19 cellular contexts compared by ENCODE assay signal in genomic region chr4:43682551-43682950, GRCh38.
DNase-seq lines count a peak whose midpoint lies in the region; ATAC-seq, FAIRE-seq and TF ChIP-seq lines count a peak whose summit lies in the region.
"Had no signal": no experiment of that assay in that cellular context is flagged by ENCODE, and none has a peak within 500 bp of the region (broad histone marks: within the 10 kb centered on the region; RNA-seq: fewer than 3 reads in every experiment).

No MANE protein-coding gene starts in this region.

- H3K27me3 Mint-ChIP-seq in MCF 10A (ENCODE audit: insufficient read depth, unreplicated experiment): no peaks in the 10 kb centered on the region
- H3K27me3 Mint-ChIP-seq: CD4-positive, alpha-beta memory T cell had no signal

- no peak for ATAC-seq in HG02763 (IDR thresholded peaks at IDR 0.05; ENCODE audit: unreplicated experiment)
- ATAC-seq in GM18861 (IDR thresholded peaks at IDR 0.05; ENCODE audit: unreplicated experiment): no peak
- ATAC-seq: A549, HepG2 had no signal

- no peaks in the 10 kb centered on the region for H3K9me3 ChIP-seq in breast epithelium
- H3K9me3 ChIP-seq: A549, BE2C had no signal

- peak; percentile 0 for DNase-seq in MCF 10A (ENCODE audit: unreplicated experiment)
- DNase-seq in breast epithelium (ENCODE audit: low spot score in 2 of 2): no peak
- peak; percentile 4 for DNase-seq in M059J (ENCODE audit: low read depth)
- peak; percentile 10 for DNase-seq in bronchial epithelial cell (ENCODE audit: low read depth)
- peak; percentile 42 for DNase-seq in putamen (ENCODE audit: low spot score)
- no peak for DNase-seq in NCI-H187 (lab: John Stamatoyannopoulos, UW)
- DNase-seq: BE2C; CD4-positive, alpha-beta memory T cell; DMS153; GOT3; H9 had no signal

- CTCF ChIA-PET in MCF 10A (lab: Yijun Ruan, JAX): no interaction called here

- H3K27ac ChIP-seq in breast epithelium: no peak overlapping the region
- H3K27ac ChIP-seq: A549, C4-2B had no signal

- POLR2A ChIA-PET in MCF 10A (lab: Yijun Ruan, JAX): no interaction called here

- no peak for TF ChIP-seq POLR2A in breast epithelium (IDR thresholded peaks at IDR 0.05)

- H3K27me3 ChIP-seq in breast epithelium (no peaks in the 10 kb centered on the region), bronchial epithelial cell (ENCODE audit: control insufficient read depth, insufficient read depth, low read length) (no peaks in the 10 kb centered on the region)
- H3K27me3 ChIP-seq: BE2C had no signal

- no peak overlapping the region for H3K27ac Mint-ChIP-seq in MCF 10A (ENCODE audit: low read depth, unreplicated experiment)
- H3K27ac Mint-ChIP-seq: CD4-positive, alpha-beta memory T cell; H9 had no signal

- no peaks in the 10 kb centered on the region for H3K36me3 Mint-ChIP-seq in MCF 10A (ENCODE audit: insufficient read depth, unreplicated experiment)
- H3K36me3 Mint-ChIP-seq: CD4-positive, alpha-beta memory T cell had no signal

- H3K4me3 Mint-ChIP-seq in MCF 10A (ENCODE audit: unreplicated experiment): no peak overlapping the region
- H3K4me3 Mint-ChIP-seq: CD4-positive, alpha-beta memory T cell; H9 had no signal

- H3K4me1 ChIP-seq in breast epithelium: no peaks in the 10 kb centered on the region
- H3K4me1 ChIP-seq: A549, BE2C had no signal

- TF ChIP-seq CTCF in MCF 10A (IDR thresholded peaks at IDR 0.05; ENCODE audit: unreplicated experiment): no peak
- no peak for TF ChIP-seq CTCF in breast epithelium (IDR thresholded peaks at IDR 0.05)
- no peak for TF ChIP-seq CTCF in bronchial epithelial cell (IDR thresholded peaks at IDR 0.05; ENCODE audit: insufficient read depth, low read length, severe bottlenecking)

- no TSS peak for BruUV-seq in MCF 10A (replicated peaks; lab: Mats Ljungman, UMichigan)

- intact Hi-C loops in MCF 10A (cut with micrococcal nuclease) (no loop called here), breast epithelium (cut with DNase I; ENCODE audit: low total_unique reads) (no loop called here)

- H3K4me3 ChIP-seq in breast epithelium: no peak overlapping the region
- no peak overlapping the region for H3K4me3 ChIP-seq in bronchial epithelial cell (ENCODE audit: low read depth, low read length)
- H3K4me3 ChIP-seq: A549 had no signal

- H3K36me3 ChIP-seq in breast epithelium: no peaks in the 10 kb centered on the region
- H3K36me3 ChIP-seq in bronchial epithelial cell (ENCODE audit: control insufficient read depth, insufficient read depth, low read length): no peaks in the 10 kb centered on the region
- H3K36me3 ChIP-seq: BE2C had no signal

- no peak for FAIRE-seq in bronchial epithelial cell (lab: Jason Lieb, UNC)
- FAIRE-seq: A549, GM12891, GM19239, HepG2, HTR-8/SVneo had no signal

- H3K9me3 Mint-ChIP-seq in MCF 10A (ENCODE audit: unreplicated experiment): peaks cover 7% of the 10 kb centered on the region

- H3K4me1 Mint-ChIP-seq in MCF 10A (ENCODE audit: insufficient read depth, unreplicated experiment): peaks cover 5% of the 10 kb centered on the region
- H3K4me1 Mint-ChIP-seq: CD4-positive, alpha-beta memory T cell had no signal

Comparison
In these comparisons a context has a peak if more than half of its experiments do, and no peak if none do; other contexts are left out.
1. DNase-seq: peak in MCF 10A (single experiment), M059J (single experiment), bronchial epithelial cell (single experiment) and putamen (single experiment); none in breast epithelium (0 of 2) and NCI-H187 (0 of 2).